16 cellular contexts compared by ENCODE assay signal in genomic region chr4:66048861-66049260, GRCh38.
DNase-seq lines count a peak whose midpoint lies in the region; ATAC-seq and TF ChIP-seq lines count a peak whose summit lies in the region.
"Had no signal": no experiment of that assay in that cellular context is flagged by ENCODE, and none has a peak within 500 bp of the region (broad histone marks: within the 10 kb centered on the region; RNA-seq: fewer than 3 reads in every experiment).

No MANE protein-coding gene starts in this region.

- no peaks in the 10 kb centered on the region for H3K27me3 ChIP-seq in effector memory CD4-positive, alpha-beta T cell (replicated peaks; ENCODE audit: control insufficient read depth, insufficient read depth, low read length, poor library complexity, severe bottlenecking)

- no peak overlapping the region for H3K27ac ChIP-seq in effector memory CD4-positive, alpha-beta T cell (ENCODE audit: insufficient read depth, low read length, poor library complexity, severe bottlenecking)
- H3K27ac ChIP-seq: HL-60 had no signal

- no peaks in the 10 kb centered on the region for H3K36me3 ChIP-seq in effector memory CD4-positive, alpha-beta T cell (ENCODE audit: control insufficient read depth, insufficient read depth, low read length)

- no peaks in the 10 kb centered on the region for H3K4me1 ChIP-seq in effector memory CD4-positive, alpha-beta T cell (ENCODE audit: control insufficient read depth, insufficient read depth, low read length, poor library complexity, severe bottlenecking)

- DNase-seq in LHCN-M2 (ENCODE audit: low read depth) (peak; percentile 58), NCI-H446 treated with DMSO at 0.1 percent for 48 hours (lab: John Stamatoyannopoulos, UW) (peak; percentile 36), choroid plexus epithelial cell (ENCODE audit: low read depth) (peak; percentile 26), skeletal muscle cell (ENCODE audit: low read depth) (peak; percentile 42), NCI-H748 (lab: John Stamatoyannopoulos, UW; ENCODE audit: unreplicated experiment) (no peak)
- no peak for DNase-seq in effector memory CD4-positive, alpha-beta T cell
- DNase-seq: CD8-positive, alpha-beta T cell; EL; NCI-H1092 treated with DMSO at 0.1 percent for 48 hours; NCI-H2029; NCI-H82; Right ventricle myocardium superior had no signal

- H3K4me3 ChIP-seq in choroid plexus epithelial cell (ENCODE audit: low read depth, low read length): no peak overlapping the region
- H3K4me3 ChIP-seq in skeletal muscle cell (ENCODE audit: low read depth, low read length): no peak overlapping the region
- H3K4me3 ChIP-seq in effector memory CD4-positive, alpha-beta T cell (ENCODE audit: insufficient read depth, low read depth, low read length, poor library complexity, severe bottlenecking): no peak overlapping the region
- H3K4me3 ChIP-seq: K562 had no signal

- no peak for TF ChIP-seq CTCF in choroid plexus epithelial cell (conservative IDR thresholded peaks at IDR 0.05; ENCODE audit: low read depth, low read length)

- no peak for ATAC-seq in GM21619 (IDR thresholded peaks at IDR 0.05; ENCODE audit: unreplicated experiment)
- ATAC-seq: CD8-positive, alpha-beta T cell; K562; Panc1 had no signal

- peaks cover 4% of the 10 kb centered on the region for H3K9me3 ChIP-seq in effector memory CD4-positive, alpha-beta T cell (ENCODE audit: control insufficient read depth, low read length)

Comparison
In these comparisons a context has a peak if more than half of its experiments do, and no peak if none do; other contexts are left out.
1. DNase-seq: peak in LHCN-M2 (single experiment), NCI-H446 treated with DMSO at 0.1 percent for 48 hours (single experiment), choroid plexus epithelial cell (single experiment) and skeletal muscle cell (single experiment); none in NCI-H748 (single experiment) and effector memory CD4-positive, alpha-beta T cell (0 of 3).